Comparison of ENCODE assay signal across 9 cellular contexts in genomic region chr14:106564058-106564643, GRCh38.
A peak's percentile ranks its signal among the peaks of the same experiment; 100 is the strongest.
DNase-seq lines count a peak whose midpoint lies in the region; FAIRE-seq and TF ChIP-seq lines count a peak whose summit lies in the region.
"Had no signal": no experiment of that assay in that cellular context is flagged by ENCODE, and none has a peak within 500 bp of the region (broad histone marks: within the 10 kb centered on the region; RNA-seq: fewer than 3 reads in every experiment).

No MANE protein-coding gene starts in this region.

- no peak for TF ChIP-seq EP300 in ovary (IDR thresholded peaks at IDR 0.05)

- H3K27ac Mint-ChIP-seq in type B pancreatic cell, result no peak overlapping the region

- H3K27ac ChIP-seq in ovary, result no peak overlapping the region

- no peak overlapping the region for H3K4me3 ChIP-seq in ovary

- no peak overlapping the region for H3K4me3 Mint-ChIP-seq in type B pancreatic cell

- H3K9me3 ChIP-seq in ovary, result no peaks in the 10 kb centered on the region

- DNase-seq in MV-4-11 (lab: John Stamatoyannopoulos, UW) (peak; percentile 32), iPS-NIHi11 (ENCODE audit: low spot score) (peak; percentile 10), type B pancreatic cell (ENCODE audit: extremely low spot score, unreplicated experiment) (no peak), NCI-H774 (lab: John Stamatoyannopoulos, UW) (no peak), ovary (no peak), RCC 7860 (ENCODE audit: low spot score) (no peak)
- peak; percentile 59 for DNase-seq in activated CD4-positive, alpha-beta T cell treated with anti-CD3 and anti-CD28 coated beads, Interleukin-2, amount 50 U/mL, for 1 hour

- no peaks in the 10 kb centered on the region for H3K36me3 ChIP-seq in ovary

- no peaks in the 10 kb centered on the region for H3K4me1 ChIP-seq in ovary (ENCODE audit: insufficient read depth)

- TF ChIP-seq CTCF in GM12801 (IDR thresholded peaks at IDR 0.05; ENCODE audit: extremely low read depth, insufficient read length) (peak; percentile 11), type B pancreatic cell (conservative IDR thresholded peaks at IDR 0.05) (peak; percentile 27), ovary (IDR thresholded peaks at IDR 0.05) (no peak)

- H3K4me1 Mint-ChIP-seq in type B pancreatic cell (ENCODE audit: unreplicated experiment), result no peaks in the 10 kb centered on the region

- H3K9me3 Mint-ChIP-seq in type B pancreatic cell, result peaks cover 13% of the 10 kb centered on the region

- intact Hi-C loops in ovary (cut with DNase I), result no loop called here

- no peaks in the 10 kb centered on the region for H3K27me3 Mint-ChIP-seq in type B pancreatic cell

- no peak for FAIRE-seq in RCC 7860 (lab: Jason Lieb, UNC)
- FAIRE-seq: islet of Langerhans had no signal

- WGBS in ovary, 3 donors, result 42 to 59% (median 55%) methylated on average over 14 of the region's 14 CpGs

- TF ChIP-seq POLR2A in ovary (IDR thresholded peaks at IDR 0.05), result no peak

- H3K27me3 ChIP-seq in ovary, result no peaks in the 10 kb centered on the region

- no peaks in the 10 kb centered on the region for H3K36me3 Mint-ChIP-seq in type B pancreatic cell

Comparison
In these comparisons a context has a peak if more than half of its experiments do, and no peak if none do; other contexts are left out.
1. CTCF ChIP-seq: peak in GM12801 (single experiment) and type B pancreatic cell (single experiment); none in ovary (0 of 3).
2. DNase-seq: peak in MV-4-11 (single experiment), activated CD4-positive, alpha-beta T cell treated with anti-CD3 and anti-CD28 coated beads, Interleukin-2, amount 50 U/mL, for 1 hour (single experiment) and iPS-NIHi11 (single experiment); none in type B pancreatic cell (single experiment), NCI-H774 (single experiment), ovary (0 of 5) and RCC 7860 (single experiment).